26 cellular contexts compared by ENCODE assay signal in genomic region chr11:131640320-131640719, GRCh38.
DNase-seq lines count a peak whose midpoint lies in the region; ATAC-seq, FAIRE-seq and TF ChIP-seq lines count a peak whose summit lies in the region.
"Had no signal": no experiment of that assay in that cellular context is flagged by ENCODE, and none has a peak within 500 bp of the region (broad histone marks: within the 10 kb centered on the region; RNA-seq: fewer than 3 reads in every experiment).

No MANE protein-coding gene starts in this region.

- no peaks in the 10 kb centered on the region for H3K9me3 ChIP-seq in right atrium auricular region
- H3K9me3 ChIP-seq in H1 (ENCODE audit: insufficient read depth in 2 of 2, low read depth in 1 of 2, low read length in 1 of 2), result no peaks in the 10 kb centered on the region
- H3K9me3 ChIP-seq: BLaER1, SJSA1 had no signal

- intact Hi-C loops in left cardiac atrium (cut with DNase I), result no loop called here

- no peaks in the 10 kb centered on the region for H3K79me2 ChIP-seq in H1 (ENCODE audit: control insufficient read depth in 1 of 2, insufficient read depth in 2 of 2, low read length in 2 of 2)

- H2BK20ac ChIP-seq in H1 (ENCODE audit: low read length), result no peak overlapping the region

- H3K4me3 ChIP-seq in right atrium auricular region (no peak overlapping the region), H1 (ENCODE audit: extremely low read depth in 1 of 4, insufficient read depth in 2 of 4, low read depth in 3 of 4, low read length in 4 of 4) (peak overlapping the region in 2 of 4 experiments; percentile 6 to 35; a peak in 2 of 8 replicates)
- H3K4me3 ChIP-seq: BLaER1, SJSA1 had no signal

- H2AFZ ChIP-seq in H1 (ENCODE audit: low read length), result peak overlapping the region; percentile 28; the same call in 1 of the 2 replicates

- TF ChIP-seq POLR2A in H1 (IDR thresholded peaks at IDR 0.05; ENCODE audit: control extremely low read depth in 1 of 2, low read depth in 2 of 2, low read length in 2 of 2), result no peak

- H3K4ac ChIP-seq in H1 (replicated peaks; ENCODE audit: insufficient read length, low read depth, low read length), result no peak overlapping the region

- no peak overlapping the region for H3K14ac ChIP-seq in H1 (ENCODE audit: insufficient read length)

- H2BK15ac ChIP-seq in H1 (ENCODE audit: low read length), result no peak overlapping the region

- TF ChIP-seq CTCF in right atrium auricular region (IDR thresholded peaks at IDR 0.05) (no peak), H1 (IDR thresholded peaks at IDR 0.05; ENCODE audit: control extremely low read depth in 1 of 3, insufficient read depth in 1 of 3, low read depth in 1 of 3, low read length in 3 of 3) (no peak)

- 14% methylated on average over 5 of the region's 5 CpGs; no CpG with 5 or more reads in 1 of the 2 experiments for WGBS in H1 (ENCODE audit: extremely low coverage in 1 of 2, insufficient coverage in 1 of 2, insufficient read length in 1 of 2, insufficient replicate concordance in 2 of 2, low coverage in 1 of 2, low lambda C conversion rate in 2 of 2, missing lambda C conversion rate in 1 of 2), 2 experiments

- no peaks in the 10 kb centered on the region for H4K20me1 ChIP-seq in H1 (replicated peaks in 1 of 2; ENCODE audit: control insufficient read depth in 1 of 2, insufficient read depth in 2 of 2, low read length in 2 of 2)
- H4K20me1 ChIP-seq: BLaER1 had no signal

- H3K4me2 ChIP-seq in H1 (ENCODE audit: insufficient read depth in 1 of 2, low read depth in 2 of 2, low read length in 2 of 2), result peak overlapping the region; percentile 38 to 45; a peak in 2 of 4 replicates
- H3K4me2 ChIP-seq: BLaER1 had no signal

- DNase-seq in right atrium auricular region (ENCODE audit: low spot score) (peak; percentile 5), left cardiac atrium (no peak), H1 (ENCODE audit: low read depth in 1 of 2, low spot score in 2 of 2) (no peak), iPS-NIHi11 (ENCODE audit: low spot score) (peak; percentile 29), NCI-H2081 (lab: John Stamatoyannopoulos, UW) (no peak), NCI-H1092 treated with DMSO at 0.1 percent for 48 hours (lab: John Stamatoyannopoulos, UW) (no peak)
- DNase-seq in stimulated activated CD4-positive, alpha-beta T cell treated with anti-CD3 and anti-CD28 coated beads, Interleukin-2, amount 100 ng/mL, for 24 hours, result no peak
- DNase-seq in stimulated activated naive CD4-positive, alpha-beta T cell treated with Interleukin-2 at 50 U/mL for 16 hours (lab: John Stamatoyannopoulos, UW), result no peak
- DNase-seq: ACHN; CD4-positive, alpha-beta T cell; COR-L47; DMS79 treated with DMSO at 0.1 percent for 48 hours; GOT3; KG1; NCI-H1105 treated with DMSO at 0.1 percent for 48 hours; NCI-H2081 treated with DMSO at 0.1 percent for 48 hours; NCI-H2171 treated with DMSO at 0.1 percent for 48 hours; NCI-H524 treated with DMSO at 0.1 percent for 48 hours; OCI-M1 had no signal

- H4K91ac ChIP-seq in H1 (replicated peaks; ENCODE audit: insufficient read length, low read length), result no peak overlapping the region

- no peak overlapping the region for H3K23ac ChIP-seq in H1 (ENCODE audit: insufficient read length)

- no peak overlapping the region for H3K56ac ChIP-seq in H1 (replicated peaks; ENCODE audit: insufficient read length, low read depth, low read length)

- H3K4me1 ChIP-seq in right atrium auricular region (no peaks in the 10 kb centered on the region), H1 (replicated peaks in 1 of 4; ENCODE audit: control insufficient read depth in 3 of 4, insufficient read depth in 4 of 4, low read length in 3 of 4) (peaks cover 9 to 27% (median 19%) of the 10 kb centered on the region in 4 experiments)
- H3K4me1 ChIP-seq: SJSA1 had no signal

- peak; percentile 81 for FAIRE-seq in H1 (lab: Jason Lieb, UNC)
- FAIRE-seq: GM12892, RCC 7860 had no signal

- H4K5ac ChIP-seq in H1 (ENCODE audit: insufficient read length, low read depth, low read length), result peak overlapping the region; percentile 5

- no peak overlapping the region; a peak in 1 of 7 replicates for H3K9ac ChIP-seq in H1 (replicated peaks in 1 of 4; ENCODE audit: extremely low read depth in 1 of 4, low read depth in 3 of 4, low read length in 3 of 4)
- H3K9ac ChIP-seq: BLaER1 had no signal

- no peak overlapping the region for H3K18ac ChIP-seq in H1 (ENCODE audit: extremely low read depth, low read length)

- H3K27ac ChIP-seq in right atrium auricular region (no peak overlapping the region), H1 (ENCODE audit: low read depth, low read length) (peak overlapping the region; percentile 11; the same call in 1 of the 2 replicates)
- H3K27ac ChIP-seq: 22Rv1, BLaER1, HL-60, SJSA1 had no signal

- CTCF ChIA-PET in H1 (lab: Charles Lee; ENCODE audit: partially characterized antibody), result interaction anchor here (0.6 to 1.0 kb wide), 3 partner anchors 29 to 702 kb away, joined by 3 to 4 read pairs (median 3); no protein-coding TSS in a partner anchor

- H2BK120ac ChIP-seq in H1 (replicated peaks; ENCODE audit: low read depth, low read length), result no peak overlapping the region

- POLR2A ChIA-PET in H1 (lab: Charles Lee; ENCODE audit: partially characterized antibody), result interaction anchor here (0.6 to 0.9 kb wide), 2 partner anchors 10 to 470 kb away, joined by 3 to 4 read pairs; no protein-coding TSS in a partner anchor

- 0 out of 2 replicates have a peak overlapping the region, but pooled peaks have one; percentile 0 for H2BK5ac ChIP-seq in H1 (ENCODE audit: low read depth, low read length)

- H2AK5ac ChIP-seq in H1 (ENCODE audit: low read depth, low read length), result no peak overlapping the region

- no peaks in the 10 kb centered on the region for H3K79me1 ChIP-seq in H1 (ENCODE audit: low read depth, low read length)

- H3K36me3 ChIP-seq in right atrium auricular region, result no peaks in the 10 kb centered on the region
- H3K36me3 ChIP-seq in H1 (ENCODE audit: control insufficient read depth in 2 of 4, insufficient read depth in 4 of 4, low read length in 3 of 4), result no peaks in the 10 kb centered on the region
- H3K36me3 ChIP-seq: BLaER1, SJSA1 had no signal

- TF ChIP-seq EP300 in H1 (IDR thresholded peaks at IDR 0.05; ENCODE audit: borderline replicate concordance in 1 of 2, low read depth in 2 of 2, low read length in 2 of 2), result no peak

- H3K23me2 ChIP-seq in H1 (ENCODE audit: low read depth, low read length), result no peaks in the 10 kb centered on the region

- ATAC-seq in left cardiac atrium, result no peak
- ATAC-seq: Right ventricle myocardium inferior had no signal

- H2BK12ac ChIP-seq in H1 (ENCODE audit: low read depth, low read length), result no peak overlapping the region

- TF ChIP-seq RAD21 in H1 (IDR thresholded peaks at IDR 0.05 in 1 of 2, conservative IDR thresholded peaks at IDR 0.05 in 1 of 2; ENCODE audit: low read depth in 2 of 2, low read length in 2 of 2), result no peak

- H4K8ac ChIP-seq in H1 (ENCODE audit: extremely low read depth, insufficient read depth, low read length), result no peak overlapping the region

- no peaks in the 10 kb centered on the region for H3K27me3 ChIP-seq in right atrium auricular region
- H3K27me3 ChIP-seq in H1 (replicated peaks in 1 of 4; ENCODE audit: control insufficient read depth in 3 of 4, extremely low read depth in 1 of 4, insufficient read depth in 3 of 4, low read length in 3 of 4), result no peaks in the 10 kb centered on the region; a peak in 1 of 7 replicates
- H3K27me3 ChIP-seq: BLaER1, SJSA1 had no signal

TF ChIP-seq in H1, 55 proteins besides CTCF, POLR2A, EP300 and RAD21:
- TF ChIP-seq CREB1 (IDR thresholded peaks at IDR 0.05), result no peak
- 0 out of 2 replicates have a peak, but pooled peaks have one; percentile 25 for TF ChIP-seq TBP (IDR thresholded peaks at IDR 0.05; ENCODE audit: low read depth, low read length)

Comparison
In these comparisons a context has a peak if more than half of its experiments do, and no peak if none do; other contexts are left out.
1. DNase-seq: peak in right atrium auricular region (single experiment) and iPS-NIHi11 (single experiment); none in left cardiac atrium (single experiment), H1 (0 of 2), stimulated activated CD4-positive, alpha-beta T cell treated with anti-CD3 and anti-CD28 coated beads, Interleukin-2, amount 100 ng/mL, for 24 hours (0 of 2), NCI-H2081 (0 of 2), NCI-H1092 treated with DMSO at 0.1 percent for 48 hours (single experiment) and stimulated activated naive CD4-positive, alpha-beta T cell treated with Interleukin-2 at 50 U/mL for 16 hours (single experiment).